ENCODE assay signal across 1 cellular context in the genomic region with DNA sequence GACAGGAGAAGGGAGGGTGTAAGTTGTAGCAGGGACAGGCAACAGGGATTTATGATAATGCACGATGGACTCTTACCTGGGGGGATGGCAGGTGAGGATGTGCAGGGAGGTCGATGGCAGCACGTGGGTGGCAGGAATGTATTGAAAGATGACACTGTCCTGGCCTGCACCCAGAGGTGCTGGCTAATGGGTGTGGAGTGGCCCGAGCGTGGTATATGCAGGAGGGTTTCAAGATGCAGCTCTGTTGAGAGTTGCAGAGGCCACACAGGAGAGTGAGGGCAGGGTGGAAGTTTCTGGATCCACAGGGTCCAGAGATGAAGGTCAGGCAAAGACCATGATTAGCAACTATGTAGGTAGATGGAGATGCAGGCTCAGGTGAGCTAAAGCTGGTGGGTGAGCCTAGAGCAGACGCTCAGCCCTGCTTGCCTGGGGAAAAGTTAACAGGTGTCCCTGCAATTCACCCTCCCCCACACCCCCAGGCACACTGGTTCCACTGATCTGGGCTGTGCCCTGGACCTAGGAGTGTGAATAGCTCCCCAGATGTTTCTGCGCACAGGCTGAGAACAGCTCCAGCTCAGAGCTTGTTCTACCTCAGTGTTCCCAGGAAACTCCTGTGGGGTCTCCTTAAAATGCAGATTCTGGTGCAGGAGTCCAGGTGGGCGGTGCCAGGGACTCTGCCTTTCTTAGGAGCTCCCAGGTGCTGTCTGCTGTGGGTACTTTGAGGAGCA.
TF ChIP-seq lines count a peak whose summit lies in the region.

No MANE protein-coding gene starts in this region.

TF ChIP-seq in GM23338, 12 proteins besides CTCF, POLR2A, EP300 and RAD21 (continued from another document):
- TF ChIP-seq ZNF462 (CRISPR knock-in tag; IDR thresholded peaks at IDR 0.05) (no peak), ZNF114 (CRISPR knock-in tag; IDR thresholded peaks at IDR 0.05) (no peak), ETS1 (IDR thresholded peaks at IDR 0.05) (no peak), REST (IDR thresholded peaks at IDR 0.05; ENCODE audit: unreplicated experiment) (no peak), EZH2phosphoT487 (IDR thresholded peaks at IDR 0.05; ENCODE audit: unreplicated experiment) (no peak), EZH2 (IDR thresholded peaks at IDR 0.05; ENCODE audit: low read depth, unreplicated experiment) (no peak), STAT1 (IDR thresholded peaks at IDR 0.05; ENCODE audit: unreplicated experiment) (no peak), JUNB (IDR thresholded peaks at IDR 0.05; ENCODE audit: unreplicated experiment) (no peak), NANOG (IDR thresholded peaks at IDR 0.05; ENCODE audit: borderline replicate concordance) (no peak)
